In genomic region chr13:93280688-93281087, GRCh38 we compare ENCODE assay signal across 2 cellular contexts.
TF ChIP-seq lines count a peak whose summit lies in the region.

No MANE protein-coding gene starts in this region.

TF ChIP-seq in GM23338, 12 proteins besides CTCF, POLR2A, EP300 and RAD21 (continued from another document):
- no peak for TF ChIP-seq ZNF114 (CRISPR knock-in tag; IDR thresholded peaks at IDR 0.05)
- no peak for TF ChIP-seq ZNF462 (CRISPR knock-in tag; IDR thresholded peaks at IDR 0.05)
- TF ChIP-seq ETS1 (IDR thresholded peaks at IDR 0.05) = no peak
- TF ChIP-seq CREB1 (CRISPR knock-in tag; IDR thresholded peaks at IDR 0.05; ENCODE audit: low read depth) = no peak

TF ChIP-seq in K562, 482 proteins besides CTCF, POLR2A, EP300 and RAD21 (continued from another document):
- TF ChIP-seq E2F4 (CRISPR knock-in tag; IDR thresholded peaks at IDR 0.05; ENCODE audit: low read depth) = no peak
- no peak for TF ChIP-seq AFF4 (CRISPR knock-in tag; IDR thresholded peaks at IDR 0.05)
TF ChIP-seq in K562: peak in this region for 1.
